In genomic region chr21:39313457-39314154, GRCh38 we compare ENCODE assay signal across 1 cellular context.
TF ChIP-seq lines count a peak whose summit lies in the region.

TSS of gene BRWD1 (minus strand) at chr21:39313632. CDS start at chr21:39313491, 141 bp downstream.

TF ChIP-seq in IMR-90, 13 proteins besides CTCF, POLR2A, EP300 and RAD21 (continued from another document):
- TF ChIP-seq CHD1 (IDR thresholded peaks at IDR 0.05; ENCODE audit: low read depth, low read length) (0 out of 2 replicates have a peak, but pooled peaks have one; percentile 71), SMC3 (IDR thresholded peaks at IDR 0.05; ENCODE audit: low read depth, low read length) (no peak; the same call in 1 of the 2 replicates), USF2 (IDR thresholded peaks at IDR 0.05; ENCODE audit: low read depth, low read length) (peak; percentile 30; the same call in 1 of the 2 replicates)
